1 cellular context compared by ENCODE assay signal in the genomic region with DNA sequence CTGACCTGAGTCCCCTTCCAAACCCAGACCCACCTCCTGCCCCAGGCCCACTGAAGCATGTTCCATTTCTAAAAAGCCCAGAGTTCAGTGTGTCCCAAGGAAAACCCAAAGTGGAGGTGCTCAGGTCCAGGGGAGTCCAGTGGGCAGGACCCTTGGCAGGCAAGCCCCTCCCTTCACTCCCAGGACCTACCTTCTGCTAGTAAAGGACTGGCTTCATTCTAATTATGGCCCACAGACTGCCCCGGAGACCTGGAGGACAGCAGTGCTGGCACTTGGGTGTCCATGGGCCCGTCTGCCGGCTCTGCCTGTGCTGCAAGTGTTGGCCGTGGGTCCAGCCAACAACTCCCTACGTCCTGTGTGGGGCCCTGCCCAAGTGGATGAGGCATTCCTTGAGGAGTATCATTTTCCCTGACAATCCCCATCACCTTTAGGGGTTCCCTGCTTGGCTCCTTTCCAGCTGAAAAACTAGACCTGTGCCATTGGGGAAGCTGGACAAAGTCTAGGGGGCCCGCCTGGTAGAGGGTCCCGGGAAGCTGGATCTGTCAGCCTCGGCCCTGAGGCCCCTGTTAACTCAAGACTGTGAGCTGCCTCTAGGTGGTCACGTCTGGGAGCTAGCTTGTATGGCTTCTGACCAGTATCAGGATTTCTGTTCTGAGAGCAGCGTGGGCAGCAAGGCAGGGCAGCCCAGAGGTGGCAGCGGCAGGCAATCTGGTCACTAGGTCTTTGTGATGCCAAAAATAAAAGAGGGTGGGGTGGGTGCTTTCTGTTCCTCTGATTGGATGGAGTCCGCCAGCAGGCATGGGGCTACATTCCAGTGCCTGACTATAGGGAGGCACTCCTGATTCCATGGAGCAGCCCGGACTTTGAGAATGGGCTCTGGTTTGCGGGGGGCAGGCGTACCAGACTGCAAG.
TF ChIP-seq lines count a peak whose summit lies in the region.

No MANE protein-coding gene starts in this region.

TF ChIP-seq in GM23338, 12 proteins besides CTCF, POLR2A, EP300 and RAD21 (continued from another document):
- TF ChIP-seq, protein P1, sequence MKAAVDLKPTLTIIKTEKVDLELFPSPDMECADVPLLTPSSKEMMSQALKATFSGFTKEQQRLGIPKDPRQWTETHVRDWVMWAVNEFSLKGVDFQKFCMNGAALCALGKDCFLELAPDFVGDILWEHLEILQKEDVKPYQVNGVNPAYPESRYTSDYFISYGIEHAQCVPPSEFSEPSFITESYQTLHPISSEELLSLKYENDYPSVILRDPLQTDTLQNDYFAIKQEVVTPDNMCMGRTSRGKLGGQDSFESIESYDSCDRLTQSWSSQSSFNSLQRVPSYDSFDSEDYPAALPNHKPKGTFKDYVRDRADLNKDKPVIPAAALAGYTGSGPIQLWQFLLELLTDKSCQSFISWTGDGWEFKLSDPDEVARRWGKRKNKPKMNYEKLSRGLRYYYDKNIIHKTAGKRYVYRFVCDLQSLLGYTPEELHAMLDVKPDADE (IDR thresholded peaks at IDR 0.05): no peak
